Comparison of ENCODE assay signal across 1 cellular context in genomic region chr4:184343400-184344177, GRCh38.
TF ChIP-seq lines count a peak whose summit lies in the region.

No MANE protein-coding gene starts in this region.

TF ChIP-seq in SK-N-SH, 30 proteins besides CTCF, POLR2A, EP300 and RAD21 (continued from another document):
- TF ChIP-seq NFIC (IDR thresholded peaks at IDR 0.05; ENCODE audit: borderline replicate concordance) (no peak), YY1 (IDR thresholded peaks at IDR 0.05; ENCODE audit: low read depth) (peak; percentile 35; the same call in 1 of the 2 replicates)
TF ChIP-seq in SK-N-SH: peak in this region for 8.
